Comparison of ENCODE assay signal across 28 cellular contexts in genomic region chr13:58463841-58464240, GRCh38.
"Had no signal": no experiment of that assay in that cellular context is flagged by ENCODE, and none has a peak within 500 bp of the region (broad histone marks: within the 10 kb centered on the region; RNA-seq: fewer than 3 reads in every experiment).

No MANE protein-coding gene starts in this region.

- H3K9ac ChIP-seq: neural progenitor cell, parathyroid adenoma had no signal

- H3K9me3 ChIP-seq: ovary, psoas muscle, testis, tibial artery, upper lobe of right lung, uterus had no signal

- H3K4me2 ChIP-seq: neural progenitor cell, smooth muscle cell had no signal

- H2AFZ ChIP-seq: neural progenitor cell, parathyroid adenoma had no signal

- H3K79me2 ChIP-seq: parathyroid adenoma had no signal

- H3K4me1 ChIP-seq: neural progenitor cell, parathyroid adenoma, psoas muscle, spleen, suprapubic skin, testis, tibial artery, transverse colon, upper lobe of right lung, uterus had no signal

- H3K27ac ChIP-seq: neural progenitor cell, ovary, parathyroid adenoma, psoas muscle, skin epidermis, spleen, suprapubic skin, testis, tibial artery, transverse colon, upper lobe of right lung, uterus had no signal

- H3K4me3 ChIP-seq: neural progenitor cell, ovary, psoas muscle, skin epidermis, smooth muscle cell, spleen, suprapubic skin, testis, tibial artery, transverse colon, upper lobe of right lung, uterus had no signal

- H3K36me3 ChIP-seq: neural progenitor cell, ovary, spleen, suprapubic skin, tibial artery, transverse colon, upper lobe of right lung, uterus had no signal

- DNase-seq: natural killer cell; occipital lobe; ovary; posterior cingulate gyrus; psoas muscle; right cardiac atrium; spleen; stimulated activated CD4-positive, alpha-beta T cell treated with anti-CD3 and anti-CD28 coated beads, Interleukin-12 subunit alpha, Interleukin-12 subunit beta, amount 100 ng/mL, for 4 hours; stimulated activated CD4-positive, alpha-beta T cell treated with anti-CD3 and anti-CD28 coated beads, Interleukin-1b, Interleukin-23, amount 100 ng/mL, for 48 hours; stimulated activated CD4-positive, alpha-beta T cell treated with anti-CD3 and anti-CD28 coated beads, Interleukin-4, amount 100 ng/mL, for 1 hour; stimulated activated CD4-positive, alpha-beta T cell treated with anti-CD3 and anti-CD28 coated beads, Interleukin-4, amount 100 ng/mL, for 4 hours; stimulated activated CD8-positive, alpha-beta memory T cell treated with anti-CD3 and anti-CD28 coated beads, Interleukin-4, amount 100 ng/mL, for 48 hours; stimulated activated naive CD4-positive, alpha-beta T cell; stimulated activated naive CD8-positive, alpha-beta T cell treated with anti-CD3 and anti-CD28 coated beads, Interleukin-15, amount 100 ng/mL, for 72 hours; stimulated activated naive CD8-positive, alpha-beta T cell treated with anti-CD3 and anti-CD28 coated beads, Interleukin-15, Interleukin-2, amounts not matched to agents 100 U/mL and 50 U/mL, for 24 hours; substantia nigra; testis; tibial artery; transverse colon; upper lobe of right lung; uterus had no signal

- ATAC-seq: natural killer cell; psoas muscle; right cardiac atrium; sciatic nerve; stimulated activated memory B cell treated with anti-CD40 and anti-IgM and Interleukin-4, amounts not matched to agents 10 μg/mL and 1 μg/mL and 100 μg/mL, for 72 hours; stimulated activated naive CD8-positive, alpha-beta T cell treated with anti-CD3 and anti-CD28 coated beads, Interleukin-15, amount 100 ng/mL, for 72 hours; stimulated activated naive CD8-positive, alpha-beta T cell treated with anti-CD3 and anti-CD28 coated beads, Interleukin-15, Interleukin-2, amounts not matched to agents 100 U/mL and 50 U/mL, for 24 hours; upper lobe of right lung had no signal

- H3K27me3 ChIP-seq: neural progenitor cell, ovary, spleen, suprapubic skin, testis, tibial artery, transverse colon, upper lobe of right lung, uterus had no signal
